ENCODE assay signal across 9 cellular contexts in the genomic region with DNA sequence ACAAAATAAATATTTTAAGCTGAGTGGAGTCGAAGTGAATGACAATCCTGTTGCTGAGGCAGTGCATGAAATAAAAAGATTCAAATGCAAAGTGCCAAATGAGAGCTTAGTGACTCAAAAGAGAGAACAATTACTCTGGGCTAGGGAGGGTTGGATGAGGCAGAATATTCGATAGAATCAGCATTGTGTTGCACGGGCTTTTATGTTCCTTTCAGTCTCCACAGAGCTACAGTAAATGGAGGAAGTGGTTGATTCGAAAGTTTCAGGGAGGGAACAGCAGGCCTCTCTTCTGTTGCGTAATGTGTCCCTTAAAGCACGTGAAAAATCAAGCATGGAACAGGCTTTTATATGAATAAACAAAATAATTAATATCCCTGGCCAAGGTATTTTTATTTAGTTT.
A peak's percentile ranks its signal among the peaks of the same experiment; 100 is the strongest.
DNase-seq lines count a peak whose midpoint lies in the region; ATAC-seq and TF ChIP-seq lines count a peak whose summit lies in the region.
"Had no signal": no experiment of that assay in that cellular context is flagged by ENCODE, and none has a peak within 500 bp of the region (broad histone marks: within the 10 kb centered on the region; RNA-seq: fewer than 3 reads in every experiment).

No MANE protein-coding gene starts in this region.

- H3K27me3 Mint-ChIP-seq in activated CD4-positive, alpha-beta T cell treated with anti-CD3 and anti-CD28 coated beads, Interleukin-2, amount 10 ng/mL, durations not matched to agents 24 days and 14 days: no peaks in the 10 kb centered on the region
- H3K27me3 Mint-ChIP-seq in neural progenitor cell (ENCODE audit: insufficient read depth, low read depth): peaks cover 2% of the 10 kb centered on the region

- peaks cover 17% of the 10 kb centered on the region for H3K4me1 Mint-ChIP-seq in activated CD4-positive, alpha-beta T cell treated with anti-CD3 and anti-CD28 coated beads, Interleukin-2, amount 10 ng/mL, durations not matched to agents 24 days and 14 days
- H3K4me1 Mint-ChIP-seq in neural progenitor cell: peaks cover 9% of the 10 kb centered on the region

- peak overlapping the region; percentile 16 for H3K4me3 Mint-ChIP-seq in activated CD4-positive, alpha-beta T cell treated with anti-CD3 and anti-CD28 coated beads, Interleukin-2, amount 10 ng/mL, durations not matched to agents 24 days and 14 days
- no peak overlapping the region for H3K4me3 Mint-ChIP-seq in neural progenitor cell

- ATAC-seq in HG02610 (IDR thresholded peaks at IDR 0.05; ENCODE audit: unreplicated experiment): peak; percentile 97

- no peaks in the 10 kb centered on the region for H3K9me3 ChIP-seq in neural progenitor cell (ENCODE audit: low read depth)

- DNase-seq in activated CD4-positive, alpha-beta T cell treated with anti-CD3 and anti-CD28 coated beads, Interleukin-2, amount 10 ng/mL, durations not matched to agents 24 days and 14 days: peak; percentile 76
- no peak for DNase-seq in activated CD4-positive, alpha-beta T cell treated with anti-CD3 and anti-CD28 coated beads for 4 hours
- DNase-seq in neural progenitor cell (ENCODE audit: low spot score) (no peak), DMS79 treated with DMSO at 0.1 percent for 48 hours (lab: John Stamatoyannopoulos, UW) (no peak), dedifferentiated amniotic fluid mesenchymal stem cell (ENCODE audit: extremely low spot score) (no peak), NCI-H345 (lab: John Stamatoyannopoulos, UW) (no peak)

- H3K4me1 ChIP-seq in KMS-11 (ENCODE audit: low read depth, poor library complexity, severe bottlenecking) (peaks cover 35% of the 10 kb centered on the region), neural progenitor cell (peaks cover 11% of the 10 kb centered on the region)
- H3K4me1 ChIP-seq: parathyroid adenoma had no signal

- intact Hi-C loops in activated CD4-positive, alpha-beta T cell treated with anti-CD3 and anti-CD28 coated beads, Interleukin-2, amount 10 ng/mL, durations not matched to agents 24 days and 14 days (cut with micrococcal nuclease): no loop called here

- no peaks in the 10 kb centered on the region for H3K27me3 ChIP-seq in KMS-11 (ENCODE audit: insufficient read depth, low read depth)
- no peaks in the 10 kb centered on the region for H3K27me3 ChIP-seq in neural progenitor cell

- H3K36me3 ChIP-seq in KMS-11 (ENCODE audit: insufficient read depth): no peaks in the 10 kb centered on the region
- no peaks in the 10 kb centered on the region for H3K36me3 ChIP-seq in neural progenitor cell

- no peaks in the 10 kb centered on the region for H3K79me2 ChIP-seq in KMS-11 (ENCODE audit: insufficient read depth, low read depth)
- H3K79me2 ChIP-seq in neural progenitor cell (ENCODE audit: low read depth): no peaks in the 10 kb centered on the region
- H3K79me2 ChIP-seq: parathyroid adenoma had no signal

- H2AFZ ChIP-seq in KMS-11 (ENCODE audit: low read depth): peak overlapping the region; percentile 51
- H2AFZ ChIP-seq in neural progenitor cell (replicated peaks): peak overlapping the region; percentile 96
- H2AFZ ChIP-seq: parathyroid adenoma had no signal

- H3K9me3 Mint-ChIP-seq in activated CD4-positive, alpha-beta T cell treated with anti-CD3 and anti-CD28 coated beads, Interleukin-2, amount 10 ng/mL, durations not matched to agents 24 days and 14 days: peaks cover 3% of the 10 kb centered on the region
- H3K9me3 Mint-ChIP-seq in neural progenitor cell: no peaks in the 10 kb centered on the region

- no peaks in the 10 kb centered on the region for H3K36me3 Mint-ChIP-seq in activated CD4-positive, alpha-beta T cell treated with anti-CD3 and anti-CD28 coated beads, Interleukin-2, amount 10 ng/mL, durations not matched to agents 24 days and 14 days (ENCODE audit: low read depth)
- no peaks in the 10 kb centered on the region for H3K36me3 Mint-ChIP-seq in neural progenitor cell

- H4K20me1 ChIP-seq in KMS-11 (ENCODE audit: insufficient read depth): no peaks in the 10 kb centered on the region
- H4K20me1 ChIP-seq in neural progenitor cell (ENCODE audit: low read depth): no peaks in the 10 kb centered on the region

- H3K4me3 ChIP-seq in KMS-11 (IDR thresholded peaks at IDR 0.05; ENCODE audit: insufficient read depth, low read depth, low read length) (no peak overlapping the region), neural progenitor cell (no peak overlapping the region)

- H3K27ac Mint-ChIP-seq in activated CD4-positive, alpha-beta T cell treated with anti-CD3 and anti-CD28 coated beads, Interleukin-2, amount 10 ng/mL, durations not matched to agents 24 days and 14 days: no peak overlapping the region
- peak overlapping the region; percentile 55 for H3K27ac Mint-ChIP-seq in neural progenitor cell

- H3K9ac ChIP-seq in KMS-11 (peak overlapping the region; percentile 4; the same call in 1 of the 2 replicates), neural progenitor cell (no peak overlapping the region)
- H3K9ac ChIP-seq: parathyroid adenoma had no signal

- peak overlapping the region; percentile 66 for H3K27ac ChIP-seq in KMS-11
- H3K27ac ChIP-seq in neural progenitor cell: no peak overlapping the region
- H3K27ac ChIP-seq: parathyroid adenoma had no signal

- H3K4me2 ChIP-seq in KMS-11: peak overlapping the region; percentile 70
- peak overlapping the region; percentile 11 for H3K4me2 ChIP-seq in neural progenitor cell

- no peak for TF ChIP-seq CTCF in KMS-11 (conservative IDR thresholded peaks at IDR 0.05; ENCODE audit: low read depth, low read length)
- TF ChIP-seq CTCF in neural progenitor cell (IDR thresholded peaks at IDR 0.05): no peak

- H3F3A ChIP-seq in neural progenitor cell (ENCODE audit: low read depth): no peaks in the 10 kb centered on the region
